Comparison of ENCODE assay signal across 8 cellular contexts in genomic region chr1:153647375-153647714, GRCh38. TPM values are rescaled to one million over a fixed set of nuclear protein-coding genes. Genes with fewer than 3 reads are reported as not detected.
DNase-seq lines count a peak whose midpoint lies in the region; ATAC-seq and TF ChIP-seq lines count a peak whose summit lies in the region.
"Had no signal": no experiment of that assay in that cellular context is flagged by ENCODE, and none has a peak within 500 bp of the region (broad histone marks: within the 10 kb centered on the region; RNA-seq: fewer than 3 reads in every experiment).

No MANE protein-coding gene starts in this region.

- H3K27ac Mint-ChIP-seq in central memory CD8-positive, alpha-beta T cell (ENCODE audit: low read depth): peak overlapping the region; percentile 68
- H3K27ac Mint-ChIP-seq in progenitor cell of endocrine pancreas: peak overlapping the region; percentile 35

- no peak overlapping the region for H3K4me2 ChIP-seq in PC-3 (ENCODE audit: low read length)

- CTCF ChIA-PET in PC-3 (lab: Charles Lee): no interaction called here

- no peaks in the 10 kb centered on the region for H3K9me3 Mint-ChIP-seq in central memory CD8-positive, alpha-beta T cell
- H3K9me3 Mint-ChIP-seq in progenitor cell of endocrine pancreas (ENCODE audit: low read depth): no peaks in the 10 kb centered on the region

- peaks cover 18% of the 10 kb centered on the region for H3F3A ChIP-seq in PC-3 (ENCODE audit: low read length, unreplicated experiment)

- ATAC-seq in PC-3: peak; percentile 14
- no peak for ATAC-seq in central memory CD8-positive, alpha-beta T cell (replicated peaks; ENCODE audit: extremely low read depth, poor library complexity, severe bottlenecking)
- no peak for ATAC-seq in activated CD4-positive, CD25-positive, alpha-beta regulatory T cell treated with anti-CD3 and anti-CD28 coated beads, Interleukin-2, amount 50 U/mL, for 24 hours

- H3K9me3 ChIP-seq in PC-3 (ENCODE audit: low read length): no peaks in the 10 kb centered on the region

- peaks cover 42% of the 10 kb centered on the region for H3K36me3 Mint-ChIP-seq in central memory CD8-positive, alpha-beta T cell (ENCODE audit: insufficient read depth)
- peaks cover 25% of the 10 kb centered on the region for H3K36me3 Mint-ChIP-seq in progenitor cell of endocrine pancreas (ENCODE audit: insufficient read depth)

- H3K4me3 Mint-ChIP-seq in central memory CD8-positive, alpha-beta T cell: no peak overlapping the region
- H3K4me3 Mint-ChIP-seq in progenitor cell of endocrine pancreas (ENCODE audit: low read depth): no peak overlapping the region

- H2AFZ ChIP-seq in PC-3 (ENCODE audit: low read length): no peak overlapping the region

- H3K9ac ChIP-seq in PC-3 (ENCODE audit: low read length): no peak overlapping the region

- TF ChIP-seq CTCF in PC-3 (conservative IDR thresholded peaks at IDR 0.05; ENCODE audit: low read depth, low read length) (no peak), progenitor cell of endocrine pancreas (IDR thresholded peaks at IDR 0.05; ENCODE audit: unreplicated experiment) (no peak)

- intact Hi-C loops in PC-3 (cut with micrococcal nuclease): no loop called here

- H3K27me3 ChIP-seq in PC-3 (ENCODE audit: low read length): no peaks in the 10 kb centered on the region

- no peaks in the 10 kb centered on the region for H3K27me3 Mint-ChIP-seq in central memory CD8-positive, alpha-beta T cell
- no peaks in the 10 kb centered on the region for H3K27me3 Mint-ChIP-seq in progenitor cell of endocrine pancreas

- H4K20me1 ChIP-seq in PC-3 (ENCODE audit: low read length): 0 out of 2 replicates have a peak, but pooled peaks cover 8% of the 10 kb centered on the region

- peaks cover 43% of the 10 kb centered on the region for H3K36me3 ChIP-seq in PC-3 (ENCODE audit: low read depth, low read length)

- peaks cover 64% of the 10 kb centered on the region for H3K4me1 Mint-ChIP-seq in central memory CD8-positive, alpha-beta T cell
- H3K4me1 Mint-ChIP-seq in progenitor cell of endocrine pancreas (ENCODE audit: low read depth): peaks cover 37% of the 10 kb centered on the region

- no peaks in the 10 kb centered on the region for H3K9me2 ChIP-seq in PC-3 (replicated peaks; ENCODE audit: low read length)

- H3K79me2 ChIP-seq in PC-3 (ENCODE audit: low read length): peaks cover 21% of the 10 kb centered on the region; the same call in 1 of the 2 replicates

- no TSS peak for BruUV-seq in PC-3 (replicated peaks; lab: Mats Ljungman, UMichigan)

- H3K4me3 ChIP-seq in PC-3 (ENCODE audit: low read length): no peak overlapping the region

- H3K4me1 ChIP-seq in PC-3 (ENCODE audit: insufficient read depth, low read length): peaks cover 5% of the 10 kb centered on the region; the same call in 1 of the 2 replicates

- POLR2A ChIA-PET in PC-3 (lab: Charles Lee; ENCODE audit: unreplicated experiment): interaction anchor here (1.4 kb wide), 1 partner anchor 12 kb away, joined by 6 read pairs; no protein-coding TSS in a partner anchor

- DNase-seq in PC-3: no peak
- DNase-seq in central memory CD8-positive, alpha-beta T cell (ENCODE audit: low spot score in 2 of 2): no peak
- DNase-seq in progenitor cell of endocrine pancreas (ENCODE audit: low spot score, unreplicated experiment): no peak
- DNase-seq in OCI-M2 (lab: John Stamatoyannopoulos, UW; ENCODE audit: unreplicated experiment): no peak
- DNase-seq: activated CD4-positive, alpha-beta T cell treated with anti-CD3 and anti-CD28 coated beads for 1 hour; NCI-H1048; stimulated activated CD4-positive, alpha-beta T cell treated with anti-CD3 and anti-CD28 coated beads, Interleukin-4, amount 100 ng/mL, for 1 hour had no signal

- no peak overlapping the region for H3K27ac ChIP-seq in PC-3 (ENCODE audit: low read length)

RNA-seq across cellular contexts. Expression of gene SNAPIN, which starts 11.2 kb away (rescaled TPM):
- 46.4 and 82.0 TPM in 2 replicates for total RNA-seq in PC-3 (2014; rRNA removed)
- 38.0 and 42.3 TPM in 2 replicates for total RNA-seq in progenitor cell of endocrine pancreas

RNA-seq across cellular contexts. Expression of gene CHTOP, which starts 13.5 kb away (rescaled TPM):
- total RNA-seq in PC-3 (2014; rRNA removed) (101 and 112 TPM in 2 replicates), progenitor cell of endocrine pancreas (128 and 129 TPM in 2 replicates)

RNA-seq across cellular contexts. Expression of gene S100A1, which starts 19.1 kb away (rescaled TPM):
- total RNA-seq in PC-3 (2014; rRNA removed): 0.29 TPM in 1 of 2 replicates, not detected in the other
- 0.80 TPM in 1 of 2 replicates, not detected in the other for total RNA-seq in progenitor cell of endocrine pancreas

RNA-seq across cellular contexts. Expression of gene S100A13, which starts 20.0 kb away (rescaled TPM):
- 307 and 350 TPM in 2 replicates for total RNA-seq in PC-3 (2014; rRNA removed)
- 63.6 and 67.5 TPM in 2 replicates for total RNA-seq in progenitor cell of endocrine pancreas

RNA-seq across cellular contexts. Expression of gene ILF2, which starts 23.4 kb away (rescaled TPM):
- total RNA-seq in PC-3 (2014; rRNA removed) (398 and 439 TPM in 2 replicates), progenitor cell of endocrine pancreas (261 and 262 TPM in 2 replicates)
